Comparison of ENCODE assay signal across 8 cellular contexts in the genomic region with DNA sequence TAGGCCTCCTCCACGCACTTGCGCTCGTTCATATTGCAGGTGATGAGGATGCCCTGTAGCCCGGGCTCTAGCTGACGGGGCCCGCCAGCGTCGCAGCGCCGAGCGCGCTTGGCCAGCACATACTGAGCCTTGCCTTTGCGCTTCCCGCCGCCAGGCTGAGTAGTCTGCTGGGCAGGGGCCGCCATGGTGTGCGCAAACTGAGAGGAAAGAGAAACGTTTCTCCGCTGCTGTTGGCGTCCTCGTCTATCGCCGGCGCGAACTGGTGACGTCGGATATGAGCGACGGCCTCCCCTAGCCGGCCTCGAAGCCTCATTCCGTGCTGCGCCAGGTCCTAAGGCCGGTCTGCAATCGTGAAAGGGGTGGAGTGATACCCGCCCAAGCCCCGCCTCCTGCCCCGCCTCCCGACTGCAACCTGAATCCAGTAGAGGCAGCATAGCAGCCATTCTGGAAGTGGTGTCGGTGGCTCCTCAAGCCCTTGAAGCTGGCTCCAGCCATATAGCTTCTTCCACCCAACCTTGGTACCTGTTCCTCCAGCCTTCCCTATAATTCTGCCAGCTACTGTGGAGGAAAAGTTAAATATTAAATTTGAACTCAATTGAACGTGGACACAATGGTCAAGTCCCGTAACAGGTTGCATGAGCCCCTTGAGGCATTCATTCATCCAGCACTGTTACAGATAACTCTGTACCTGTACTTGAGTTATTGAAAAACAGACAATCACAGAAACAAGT. TPM values are rescaled to one million over a fixed set of nuclear protein-coding genes. Genes with fewer than 3 reads are reported as not detected.
A peak's percentile ranks its signal among the peaks of the same experiment; 100 is the strongest.
DNase-seq lines count a peak whose midpoint lies in the region; ATAC-seq lines count a peak whose summit lies in the region.

A gene with protein sequence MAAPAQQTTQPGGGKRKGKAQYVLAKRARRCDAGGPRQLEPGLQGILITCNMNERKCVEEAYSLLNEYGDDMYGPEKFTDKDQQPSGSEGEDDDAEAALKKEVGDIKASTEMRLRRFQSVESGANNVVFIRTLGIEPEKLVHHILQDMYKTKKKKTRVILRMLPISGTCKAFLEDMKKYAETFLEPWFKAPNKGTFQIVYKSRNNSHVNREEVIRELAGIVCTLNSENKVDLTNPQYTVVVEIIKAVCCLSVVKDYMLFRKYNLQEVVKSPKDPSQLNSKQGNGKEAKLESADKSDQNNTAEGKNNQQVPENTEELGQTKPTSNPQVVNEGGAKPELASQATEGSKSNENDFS (minus strand): TSS at position 264 of the 731 bp plus-strand sequence. CDS start 79 bp downstream, at position 185.

- peak; percentile 85 for ATAC-seq in GM21529 (IDR thresholded peaks at IDR 0.05; ENCODE audit: unreplicated experiment)

- no peaks in the 10 kb centered on the region for H3K27me3 Mint-ChIP-seq in IgD-negative memory B cell

- peaks cover 0 to 2% (median 0%) of the 10 kb centered on the region in 3 donors for H3K9me3 Mint-ChIP-seq in IgD-negative memory B cell

- DNase-seq in DMS153 (lab: John Stamatoyannopoulos, UW) (peak; percentile 91), OCI-M1 (lab: John Stamatoyannopoulos, UW) (peak; percentile 98), activated T-cell treated with anti-CD3 and anti-CD28 coated beads for 4 hours (peak; percentile 99), epithelial cell of prostate (ENCODE audit: low read depth, low spot score) (peak; percentile 84), mucosa of gallbladder (ENCODE audit: low spot score) (peak; percentile 98)
- peak; percentile 99 for DNase-seq in stimulated activated CD8-positive, alpha-beta memory T cell treated with anti-CD3 and anti-CD28 coated beads, Interleukin-4, amount 100 ng/mL, for 24 hours (ENCODE audit: low read depth)

- H3K36me3 Mint-ChIP-seq in IgD-negative memory B cell = no peaks in the 10 kb centered on the region

- H3K4me1 Mint-ChIP-seq in IgD-negative memory B cell = peaks cover 9 to 14% (median 12%) of the 10 kb centered on the region in 3 donors

- peak within 1 kb of the TSS; percentile 89 for H3K27ac ChIP-seq in epithelial cell of prostate

- peak within 1 kb of the TSS; percentile 93 to 98 (median 98) for H3K27ac Mint-ChIP-seq in IgD-negative memory B cell

- peak within 1 kb of the TSS; percentile 94 to 100 (median 97) for H3K4me3 Mint-ChIP-seq in IgD-negative memory B cell

RNA-seq across cellular contexts. Expression of the gene that starts here (rescaled TPM):
- polyA plus RNA-seq in IgD-negative memory B cell = 64.3 TPM
- 40.7 TPM for total RNA-seq in mucosa of gallbladder

Comparison
In these comparisons a context has a peak if more than half of its experiments do, and no peak if none do; other contexts are left out.
1. Peak in every context shown above with its lines: DNase-seq, ATAC-seq and H3K27ac ChIP-seq.